Comparison of ENCODE assay signal across 33 cellular contexts in the genomic region with DNA sequence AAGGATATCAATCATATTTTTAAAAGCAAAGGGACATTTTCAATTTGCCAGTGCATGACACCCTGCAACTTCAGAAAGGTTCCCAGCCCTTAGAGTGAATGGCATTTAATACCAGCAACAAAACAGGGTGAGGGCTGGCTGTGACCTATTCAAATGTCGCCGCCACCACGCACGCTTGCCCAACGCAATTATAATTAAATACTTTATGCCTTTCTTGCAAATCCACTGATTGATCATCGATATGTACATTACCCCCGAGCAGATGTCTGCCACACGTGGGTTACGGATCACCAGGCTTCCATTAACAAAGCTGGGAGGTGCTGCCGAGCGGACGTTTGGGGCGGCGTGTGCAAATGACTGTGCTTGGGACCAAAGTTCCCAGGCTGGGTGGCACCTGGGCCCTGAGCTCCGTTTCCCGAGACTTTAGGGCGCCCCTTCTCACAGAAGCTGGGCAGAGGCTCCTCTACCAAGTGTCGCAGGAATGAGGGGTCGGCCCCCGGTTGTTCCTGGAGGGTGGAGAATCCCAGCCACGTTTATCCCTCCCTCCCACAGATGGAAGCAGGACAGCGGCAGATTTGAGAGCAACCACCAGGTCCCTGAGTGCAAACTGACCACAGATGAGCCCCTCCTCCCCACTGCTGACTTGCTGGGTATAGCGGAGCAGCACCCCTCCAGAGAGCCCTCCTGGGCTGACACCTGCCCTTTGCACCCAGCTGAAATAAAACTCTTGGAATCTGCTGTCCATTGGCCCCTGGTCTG. TPM values are rescaled to one million over a fixed set of nuclear protein-coding genes. Genes with fewer than 3 reads are reported as not detected.
"Had no signal": no experiment of that assay in that cellular context is flagged by ENCODE, and none has a peak within 500 bp of the region (broad histone marks: within the 10 kb centered on the region; RNA-seq: fewer than 3 reads in every experiment).

No MANE protein-coding gene starts in this region.

- H3K36me3 ChIP-seq: breast epithelium, esophagus muscularis mucosa, heart right ventricle, thyroid gland, WERI-Rb-1 had no signal

- H3K27ac Mint-ChIP-seq: activated CD4-positive, alpha-beta memory T cell treated with anti-CD3 and anti-CD28 coated beads for 36 hours; activated CD4-positive, alpha-beta T cell treated with anti-CD3 and anti-CD28 coated beads, Interleukin-2, amount 10 ng/mL, durations not matched to agents 24 days and 14 days; activated naive CD4-positive, alpha-beta T cell treated with anti-CD3 and anti-CD28 coated beads, Interleukin-2, amount 50 U/mL, for 72 hours; activated T-cell treated with anti-CD3 and anti-CD28 coated beads, Interleukin-2, amount 50 U/mL, for 24 hours; dendritic cell treated with granulocyte-macrophage colony-stimulating factor and Interleukin-4, amounts not matched to agents 40 ng/mL and 50 ng/mL, for 4 days; naive thymus-derived CD4-positive, alpha-beta T cell; stimulated activated memory B cell treated with anti-CD40 and anti-IgM and Interleukin-4, amounts not matched to agents 10 μg/mL and 1 μg/mL and 100 μg/mL, for 72 hours; stimulated activated naive CD8-positive, alpha-beta T cell treated with anti-CD3 and anti-CD28 coated beads, Interleukin-15, amount 100 ng/mL, for 72 hours had no signal

- H3K4me1 ChIP-seq: breast epithelium had no signal

- DNase-seq: activated CD4-positive, alpha-beta memory T cell treated with anti-CD3 and anti-CD28 coated beads for 36 hours; activated CD4-positive, alpha-beta T cell treated with anti-CD3 and anti-CD28 coated beads, Interleukin-2, amount 10 ng/mL, durations not matched to agents 24 days and 14 days; activated CD4-positive, CD25-positive, alpha-beta regulatory T cell treated with anti-CD3 and anti-CD28 coated beads, Interleukin-2, amount 50 U/mL, for 72 hours; activated CD8-positive, alpha-beta memory T cell treated with anti-CD3 and anti-CD28 coated beads, Interleukin-2, amount 50 U/mL, for 4 hours; activated naive CD4-positive, alpha-beta T cell; activated T-cell treated with anti-CD3 and anti-CD28 coated beads, Interleukin-2, amount 50 U/mL, for 24 hours; central memory CD4-positive, alpha-beta T cell; effector CD4-positive, alpha-beta T cell; foreskin melanocyte; heart right ventricle; left ventricle myocardium superior; mammary epithelial cell; naive thymus-derived CD4-positive, alpha-beta T cell; nucleus accumbens; stimulated activated CD4-positive, alpha-beta T cell treated with anti-CD3 and anti-CD28 coated beads, Interleukin-1b, Interleukin-23, amount 100 ng/mL, for 48 hours; stimulated activated CD4-positive, alpha-beta T cell treated with anti-CD3 and anti-CD28 coated beads, Interleukin-4, amount 100 ng/mL, for 4 hours; stimulated activated CD8-positive, alpha-beta memory T cell treated with anti-CD3 and anti-CD28 coated beads, Interleukin-4, amount 100 ng/mL, for 48 hours; stimulated activated naive CD8-positive, alpha-beta T cell treated with anti-CD3 and anti-CD28 coated beads, Interleukin-15, amount 100 ng/mL, for 72 hours; substantia nigra; thyroid gland; WERI-Rb-1 had no signal

- ATAC-seq: activated naive CD4-positive, alpha-beta T cell treated with anti-CD3 and anti-CD28 coated beads, Interleukin-2, amount 50 U/mL, for 72 hours; left ventricle myocardium superior; naive thymus-derived CD4-positive, alpha-beta T cell; right cardiac atrium; stimulated activated memory B cell treated with anti-CD40 and anti-IgM and Interleukin-4, amounts not matched to agents 10 μg/mL and 1 μg/mL and 100 μg/mL, for 72 hours; stimulated activated naive CD8-positive, alpha-beta T cell treated with anti-CD3 and anti-CD28 coated beads, Interleukin-15, amount 100 ng/mL, for 72 hours had no signal

- H3K9me3 ChIP-seq: breast epithelium, esophagus muscularis mucosa, heart right ventricle, thyroid gland had no signal

- H3K27ac ChIP-seq: breast epithelium, esophagus muscularis mucosa, heart right ventricle, skin epidermis, thyroid gland, WERI-Rb-1 had no signal

- H3K9me3 Mint-ChIP-seq: activated CD4-positive, alpha-beta memory T cell treated with anti-CD3 and anti-CD28 coated beads for 36 hours; activated CD4-positive, alpha-beta T cell treated with anti-CD3 and anti-CD28 coated beads, Interleukin-2, amount 10 ng/mL, durations not matched to agents 24 days and 14 days; activated naive CD4-positive, alpha-beta T cell treated with anti-CD3 and anti-CD28 coated beads, Interleukin-2, amount 50 U/mL, for 72 hours; activated T-cell treated with anti-CD3 and anti-CD28 coated beads, Interleukin-2, amount 50 U/mL, for 24 hours; dendritic cell treated with granulocyte-macrophage colony-stimulating factor and Interleukin-4, amounts not matched to agents 40 ng/mL and 50 ng/mL, for 4 days; naive thymus-derived CD4-positive, alpha-beta T cell; neural crest cell; stimulated activated memory B cell treated with anti-CD40 and anti-IgM and Interleukin-4, amounts not matched to agents 10 μg/mL and 1 μg/mL and 100 μg/mL, for 72 hours; stimulated activated naive CD8-positive, alpha-beta T cell treated with anti-CD3 and anti-CD28 coated beads, Interleukin-15, amount 100 ng/mL, for 72 hours had no signal

- H3K4me3 ChIP-seq: breast epithelium, esophagus muscularis mucosa, heart right ventricle, skin epidermis, thyroid gland had no signal

- H3K36me3 Mint-ChIP-seq: activated CD4-positive, alpha-beta memory T cell treated with anti-CD3 and anti-CD28 coated beads for 36 hours; activated naive CD4-positive, alpha-beta T cell treated with anti-CD3 and anti-CD28 coated beads, Interleukin-2, amount 50 U/mL, for 72 hours; naive thymus-derived CD4-positive, alpha-beta T cell; stimulated activated memory B cell treated with anti-CD40 and anti-IgM and Interleukin-4, amounts not matched to agents 10 μg/mL and 1 μg/mL and 100 μg/mL, for 72 hours had no signal

- H3K4me3 Mint-ChIP-seq: activated CD4-positive, alpha-beta memory T cell treated with anti-CD3 and anti-CD28 coated beads for 36 hours; activated CD4-positive, alpha-beta T cell treated with anti-CD3 and anti-CD28 coated beads, Interleukin-2, amount 10 ng/mL, durations not matched to agents 24 days and 14 days; activated T-cell treated with anti-CD3 and anti-CD28 coated beads, Interleukin-2, amount 50 U/mL, for 24 hours; dendritic cell treated with granulocyte-macrophage colony-stimulating factor and Interleukin-4, amounts not matched to agents 40 ng/mL and 50 ng/mL, for 4 days; naive thymus-derived CD4-positive, alpha-beta T cell; neural crest cell; stimulated activated memory B cell treated with anti-CD40 and anti-IgM and Interleukin-4, amounts not matched to agents 10 μg/mL and 1 μg/mL and 100 μg/mL, for 72 hours; stimulated activated naive CD8-positive, alpha-beta T cell treated with anti-CD3 and anti-CD28 coated beads, Interleukin-15, amount 100 ng/mL, for 72 hours had no signal

- H3K4me1 Mint-ChIP-seq: activated CD4-positive, alpha-beta T cell treated with anti-CD3 and anti-CD28 coated beads, Interleukin-2, amount 10 ng/mL, durations not matched to agents 24 days and 14 days; neural crest cell; stimulated activated memory B cell treated with anti-CD40 and anti-IgM and Interleukin-4, amounts not matched to agents 10 μg/mL and 1 μg/mL and 100 μg/mL, for 72 hours; stimulated activated naive CD8-positive, alpha-beta T cell treated with anti-CD3 and anti-CD28 coated beads, Interleukin-15, amount 100 ng/mL, for 72 hours had no signal

RNA-seq across cellular contexts. Expression of a gene that starts 3.9 kb away (rescaled TPM):
- total RNA-seq: activated CD4-positive, alpha-beta memory T cell treated with anti-CD3 and anti-CD28 coated beads for 36 hours; activated CD4-positive, alpha-beta T cell treated with anti-CD3 and anti-CD28 coated beads, Interleukin-2, amount 10 ng/mL, durations not matched to agents 24 days and 14 days; activated CD8-positive, alpha-beta memory T cell treated with anti-CD3 and anti-CD28 coated beads for 36 hours; activated naive CD4-positive, alpha-beta T cell treated with anti-CD3 and anti-CD28 coated beads, Interleukin-2, amount 50 U/mL, for 72 hours; breast epithelium; esophagus muscularis mucosa; glomerular endothelial cell; heart right ventricle; left ventricle myocardium superior; mammary epithelial cell; naive thymus-derived CD4-positive, alpha-beta T cell; neural crest cell; right cardiac atrium; T-helper 1 cell treated with Interleukin-12 subunit alpha and Interleukin-12 subunit beta and Interleukin-4 antibody, amounts not matched to agents 30 ng/mL and 1 ng/mL, for 36 hours; thyroid gland; urinary bladder had no signal
- polyA plus RNA-seq: heart right ventricle; mammary epithelial cell; naive thymus-derived CD4-positive, alpha-beta T cell; right cardiac atrium; urinary bladder had no signal
